Comparison of ENCODE assay signal across 20 cellular contexts in the genomic region with DNA sequence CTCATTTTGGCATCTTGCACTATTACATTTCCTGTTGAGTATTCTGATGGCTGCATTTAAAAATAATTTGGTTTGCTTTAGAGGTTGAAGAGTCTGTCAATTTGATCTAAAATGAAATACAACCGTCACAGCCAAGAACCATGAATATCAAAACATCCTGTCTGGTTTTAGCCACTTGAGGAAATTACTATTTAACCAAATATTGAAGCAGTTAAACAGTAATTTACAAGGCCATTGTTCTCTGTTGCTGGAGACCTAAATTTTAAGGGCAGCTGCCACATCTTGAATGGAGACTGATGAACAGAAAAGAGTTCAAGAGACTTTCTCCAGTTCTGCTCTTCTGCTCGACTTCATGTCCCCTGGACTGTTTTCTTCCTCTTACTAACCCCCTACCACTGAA.
DNase-seq lines count a peak whose midpoint lies in the region; ATAC-seq and TF ChIP-seq lines count a peak whose summit lies in the region.
"Had no signal": no experiment of that assay in that cellular context is flagged by ENCODE, and none has a peak within 500 bp of the region (broad histone marks: within the 10 kb centered on the region; RNA-seq: fewer than 3 reads in every experiment).

No MANE protein-coding gene starts in this region.

- ATAC-seq in HG02938 (IDR thresholded peaks at IDR 0.05; ENCODE audit: unreplicated experiment), result peak; percentile 71
- ATAC-seq in sciatic nerve, result no peak
- ATAC-seq: activated CD8-positive, alpha-beta memory T cell treated with anti-CD3 and anti-CD28 coated beads, Interleukin-2, amount 10 ng/mL, durations not matched to agents 7 days and 5 days; stimulated activated naive B cell treated with anti-CD40 and anti-IgM and Interleukin-4, amounts not matched to agents 10 μg/mL and 1 μg/mL and 100 μg/mL, for 72 hours had no signal

- H3K36me3 ChIP-seq in BE2C, result no peaks in the 10 kb centered on the region
- H3K36me3 ChIP-seq: tibial artery had no signal

- no peaks in the 10 kb centered on the region for H3K4me1 ChIP-seq in BE2C
- H3K4me1 ChIP-seq: tibial artery had no signal

- no peak overlapping the region for H3K4me3 ChIP-seq in BE2C (ENCODE audit: low read depth, low read length)
- H3K4me3 ChIP-seq: tibial artery had no signal

- TF ChIP-seq CTCF in BE2C (IDR thresholded peaks at IDR 0.05; ENCODE audit: low read depth, low read length), result no peak

- intact Hi-C loops in sciatic nerve (cut with DNase I), result no loop called here

- no peaks in the 10 kb centered on the region for H3K27me3 ChIP-seq in BE2C
- H3K27me3 ChIP-seq: tibial artery had no signal

- no peaks in the 10 kb centered on the region for H3K9me3 ChIP-seq in BE2C
- H3K9me3 ChIP-seq: tibial artery had no signal

- DNase-seq in DMS79 treated with DMSO at 0.1 percent for 48 hours (lab: John Stamatoyannopoulos, UW) (peak; percentile 18), NCI-H1105 treated with DMSO at 0.1 percent for 48 hours (lab: John Stamatoyannopoulos, UW) (peak; percentile 92), glomerular visceral epithelial cell (ENCODE audit: extremely low spot score) (peak; percentile 26), SIG-M5 (lab: John Stamatoyannopoulos, UW) (no peak), BE2C (no peak), sciatic nerve (ENCODE audit: low spot score) (no peak)
- no peak for DNase-seq in activated T-cell treated with anti-CD3 and anti-CD28 coated beads, Interleukin-2, amount 50 U/mL, for 48 hours
- DNase-seq: activated CD4-positive, CD25-positive, alpha-beta regulatory T cell treated with anti-CD3 and anti-CD28 coated beads, Interleukin-2, amount 50 U/mL, for 72 hours; activated CD8-positive, alpha-beta memory T cell treated with anti-CD3 and anti-CD28 coated beads, Interleukin-2, amount 10 ng/mL, durations not matched to agents 7 days and 5 days; activated gamma-delta T cell; caudate nucleus; DMS 273 treated with DMSO at 0.1 percent for 48 hours; effector memory CD4-positive, alpha-beta T cell; hypothalamus; NCI-H1092; retina; SHP77 treated with DMSO at 0.1 percent for 48 hours; stimulated activated naive B cell treated with anti-CD40 and anti-IgM and Interleukin-4, amounts not matched to agents 10 μg/mL and 1 μg/mL and 100 μg/mL, for 72 hours; tibial artery had no signal

Comparison
In these comparisons a context has a peak if more than half of its experiments do, and no peak if none do; other contexts are left out.
1. DNase-seq: peak in DMS79 treated with DMSO at 0.1 percent for 48 hours (single experiment), NCI-H1105 treated with DMSO at 0.1 percent for 48 hours (single experiment) and glomerular visceral epithelial cell (single experiment); none in SIG-M5 (single experiment), BE2C (single experiment), activated T-cell treated with anti-CD3 and anti-CD28 coated beads, Interleukin-2, amount 50 U/mL, for 48 hours (0 of 2) and sciatic nerve (single experiment).